Comparison of ENCODE assay signal across 8 cellular contexts in the genomic region with DNA sequence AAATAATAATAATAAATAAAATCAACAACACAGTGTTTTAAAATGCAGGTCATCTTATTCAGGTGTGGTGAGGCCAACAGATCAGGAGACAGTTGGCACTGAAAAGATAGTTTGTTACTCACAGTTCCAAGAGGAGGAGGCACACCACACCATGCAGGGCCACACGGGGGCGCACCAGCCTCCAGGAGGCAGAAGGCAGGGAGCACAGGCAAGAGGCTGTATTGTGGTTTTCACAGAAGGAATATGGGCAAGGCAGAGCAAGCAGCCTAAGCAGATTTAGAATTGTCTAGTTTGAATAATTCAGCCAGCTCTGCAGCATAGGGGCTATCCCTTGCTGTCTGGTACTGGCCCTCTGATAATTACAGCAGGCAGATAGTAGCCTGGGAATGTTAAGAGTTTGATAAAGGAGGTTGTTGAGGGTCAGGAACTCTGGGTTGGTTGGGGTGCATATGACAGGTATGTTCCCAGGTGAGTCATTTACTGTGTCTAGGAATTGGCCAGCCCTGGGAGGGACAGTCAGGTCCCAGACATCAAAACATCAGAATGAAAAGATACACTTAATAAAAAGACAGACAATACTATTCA. TPM values are rescaled to one million over a fixed set of nuclear protein-coding genes. Genes with fewer than 3 reads are reported as not detected.
DNase-seq lines count a peak whose midpoint lies in the region; ATAC-seq, FAIRE-seq and TF ChIP-seq lines count a peak whose summit lies in the region.

No MANE protein-coding gene starts in this region.

- no peak for TF ChIP-seq POLR2A in GM12892 (IDR thresholded peaks at IDR 0.05; ENCODE audit: low read depth, low read length)

- H3K4me1 ChIP-seq in lung (ENCODE audit: control insufficient read depth in 2 of 2, insufficient read depth in 2 of 2, low read length in 2 of 2): peaks cover 0 to 2% of the 10 kb centered on the region in 2 donors

- POLR2A ChIA-PET in AG04450 (lab: Yijun Ruan, JAX): interaction anchor here (0.5 kb wide), 1 partner anchor 24 kb away, joined by 3 read pairs; no protein-coding TSS in a partner anchor

- H3K27me3 ChIP-seq in AG04450 (ENCODE audit: control insufficient read depth, insufficient read depth, low read length) (no peaks in the 10 kb centered on the region), lung (ENCODE audit: control insufficient read depth, insufficient read depth) (no peaks in the 10 kb centered on the region)

- DNase-seq in AG04450 (ENCODE audit: low read depth, low spot score): no peak
- DNase-seq in GM12892 (ENCODE audit: insufficient read length): peak; percentile 16
- peak; percentile 85 for DNase-seq in NCI-H82 treated with DMSO at 0.1 percent for 48 hours (lab: John Stamatoyannopoulos, UW; ENCODE audit: unreplicated experiment)
- DNase-seq in amniotic stem cell (lab: John Stamatoyannopoulos, UW): peak; percentile 14
- no peak for DNase-seq in lung (ENCODE audit: low spot score)
- no peak for DNase-seq in G401 (ENCODE audit: low spot score)
- no peak for DNase-seq in central memory CD4-positive, alpha-beta T cell

- CTCF ChIA-PET in AG04450 (lab: Charles Lee): interaction anchor here (0.5 to 2.8 kb wide), 27 partner anchors 9 to 309 kb away, joined by 3 to 23 read pairs (median 4); no protein-coding TSS in a partner anchor

- H3K4me3 ChIP-seq in AG04450 (ENCODE audit: low read depth, low read length): no peak overlapping the region
- H3K4me3 ChIP-seq in lung: no peak overlapping the region

- FAIRE-seq in GM12892 (lab: Jason Lieb, UNC): peak; percentile 61

- 56 to 66% methylated on average over 2 of the region's 2 CpGs for WGBS in lung, 2 donors

- in situ Hi-C loops in G401 (cut with HindIII; ENCODE audit: low sequenced_read_pairs): no loop called here

- H3K9me3 ChIP-seq in AG04450 (ENCODE audit: control insufficient read depth, insufficient read depth, low read length) (no peaks in the 10 kb centered on the region), lung (ENCODE audit: control insufficient read depth in 2 of 2, insufficient read depth in 1 of 2, low read length in 1 of 2) (no peaks in the 10 kb centered on the region)

- no peaks in the 10 kb centered on the region for H3K36me3 ChIP-seq in lung (ENCODE audit: control insufficient read depth in 2 of 2, insufficient read depth in 2 of 2, low read length in 2 of 2)

- peak; percentile 62 for ATAC-seq in lung (ENCODE audit: insufficient read depth, low FRiP score)
- no peak for ATAC-seq in GM21526 (IDR thresholded peaks at IDR 0.05; ENCODE audit: low FRiP score, unreplicated experiment)

- peak; percentile 81 for TF ChIP-seq CTCF in AG04450 (IDR thresholded peaks at IDR 0.05; ENCODE audit: low read depth, low read length)
- TF ChIP-seq CTCF in lung (IDR thresholded peaks at IDR 0.05; ENCODE audit: control extremely low read depth, extremely low read depth): peak; percentile 23

- no peak overlapping the region for H3K27ac ChIP-seq in AG04450 (ENCODE audit: low read depth, low read length)
- H3K27ac ChIP-seq in lung (ENCODE audit: low read depth in 1 of 2, low read length in 1 of 2): no peak overlapping the region

RNA-seq across cellular contexts. Expression of gene KIAA2012, which starts 31.3 kb away (rescaled TPM):
- polyA plus RNA-seq in AG04450 (2011; rRNA removed) (0.11 and 0.12 TPM in 2 replicates), lung (1 to 10 TPM in 1 of 2 donors, under 1 TPM in 1; 0.69 to 1.8 TPM)
- polyA minus RNA-seq in AG04450 (2011; rRNA and poly(A)+ RNA removed): not detected in 2 replicates
- polyA plus RNA-seq in GM12892 (2012; ENCODE audit: missing spikeins): not detected
- 1 to 10 TPM; 5.3 to 8.5 TPM for total RNA-seq in lung
- not detected in 2 replicates for total RNA-seq in G401 (2014; rRNA removed; shearing (Covaris generic))

Comparison
In these comparisons a context has a peak if more than half of its experiments do, and no peak if none do; other contexts are left out.
1. DNase-seq: peak in GM12892 (single experiment), NCI-H82 treated with DMSO at 0.1 percent for 48 hours (single experiment) and amniotic stem cell (single experiment); none in AG04450 (single experiment), lung (single experiment), G401 (single experiment) and central memory CD4-positive, alpha-beta T cell (single experiment).